1 cellular context compared by ENCODE assay signal in the genomic region with DNA sequence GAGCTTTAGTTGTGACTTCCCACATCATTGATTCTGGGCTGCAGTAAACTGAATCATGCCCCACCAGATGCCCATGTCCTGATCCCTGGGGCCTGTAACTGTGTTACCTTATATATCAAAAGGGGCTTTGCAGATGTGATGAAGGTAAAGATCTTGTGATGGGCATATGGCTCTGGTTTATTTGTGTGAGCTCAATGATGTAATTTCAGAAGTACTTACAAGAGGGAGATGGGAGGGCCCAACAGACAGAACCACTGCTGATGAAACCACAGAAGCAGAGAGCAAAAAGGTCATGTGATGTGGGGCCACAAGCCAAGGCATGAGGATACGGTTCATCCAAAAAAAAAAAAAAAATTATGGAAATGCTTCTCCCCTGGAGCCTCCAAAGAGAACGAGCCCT.
TF ChIP-seq lines count a peak whose summit lies in the region.

No MANE protein-coding gene starts in this region.

TF ChIP-seq in K562, 482 proteins besides CTCF, POLR2A, EP300 and RAD21 (continued from another document):
- TF ChIP-seq, protein P1, sequence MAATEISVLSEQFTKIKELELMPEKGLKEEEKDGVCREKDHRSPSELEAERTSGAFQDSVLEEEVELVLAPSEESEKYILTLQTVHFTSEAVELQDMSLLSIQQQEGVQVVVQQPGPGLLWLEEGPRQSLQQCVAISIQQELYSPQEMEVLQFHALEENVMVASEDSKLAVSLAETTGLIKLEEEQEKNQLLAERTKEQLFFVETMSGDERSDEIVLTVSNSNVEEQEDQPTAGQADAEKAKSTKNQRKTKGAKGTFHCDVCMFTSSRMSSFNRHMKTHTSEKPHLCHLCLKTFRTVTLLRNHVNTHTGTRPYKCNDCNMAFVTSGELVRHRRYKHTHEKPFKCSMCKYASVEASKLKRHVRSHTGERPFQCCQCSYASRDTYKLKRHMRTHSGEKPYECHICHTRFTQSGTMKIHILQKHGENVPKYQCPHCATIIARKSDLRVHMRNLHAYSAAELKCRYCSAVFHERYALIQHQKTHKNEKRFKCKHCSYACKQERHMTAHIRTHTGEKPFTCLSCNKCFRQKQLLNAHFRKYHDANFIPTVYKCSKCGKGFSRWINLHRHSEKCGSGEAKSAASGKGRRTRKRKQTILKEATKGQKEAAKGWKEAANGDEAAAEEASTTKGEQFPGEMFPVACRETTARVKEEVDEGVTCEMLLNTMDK (IDR thresholded peaks at IDR 0.05; ENCODE audit: borderline replicate concordance, insufficient read depth, low read depth, low read length, poor library complexity, severe bottlenecking) = no peak
- TF ChIP-seq, protein P2, sequence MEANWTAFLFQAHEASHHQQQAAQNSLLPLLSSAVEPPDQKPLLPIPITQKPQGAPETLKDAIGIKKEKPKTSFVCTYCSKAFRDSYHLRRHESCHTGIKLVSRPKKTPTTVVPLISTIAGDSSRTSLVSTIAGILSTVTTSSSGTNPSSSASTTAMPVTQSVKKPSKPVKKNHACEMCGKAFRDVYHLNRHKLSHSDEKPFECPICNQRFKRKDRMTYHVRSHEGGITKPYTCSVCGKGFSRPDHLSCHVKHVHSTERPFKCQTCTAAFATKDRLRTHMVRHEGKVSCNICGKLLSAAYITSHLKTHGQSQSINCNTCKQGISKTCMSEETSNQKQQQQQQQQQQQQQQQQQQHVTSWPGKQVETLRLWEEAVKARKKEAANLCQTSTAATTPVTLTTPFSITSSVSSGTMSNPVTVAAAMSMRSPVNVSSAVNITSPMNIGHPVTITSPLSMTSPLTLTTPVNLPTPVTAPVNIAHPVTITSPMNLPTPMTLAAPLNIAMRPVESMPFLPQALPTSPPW (CRISPR knock-in tag; IDR thresholded peaks at IDR 0.05) = no peak
- peak in 1 of 2 experiments; percentile 10; a peak in 1 of 4 replicates for TF ChIP-seq TRIM24 (IDR thresholded peaks at IDR 0.05)
- no peak for TF ChIP-seq IRF2 (CRISPR knock-in tag; IDR thresholded peaks at IDR 0.05)
- TF ChIP-seq, protein P3, sequence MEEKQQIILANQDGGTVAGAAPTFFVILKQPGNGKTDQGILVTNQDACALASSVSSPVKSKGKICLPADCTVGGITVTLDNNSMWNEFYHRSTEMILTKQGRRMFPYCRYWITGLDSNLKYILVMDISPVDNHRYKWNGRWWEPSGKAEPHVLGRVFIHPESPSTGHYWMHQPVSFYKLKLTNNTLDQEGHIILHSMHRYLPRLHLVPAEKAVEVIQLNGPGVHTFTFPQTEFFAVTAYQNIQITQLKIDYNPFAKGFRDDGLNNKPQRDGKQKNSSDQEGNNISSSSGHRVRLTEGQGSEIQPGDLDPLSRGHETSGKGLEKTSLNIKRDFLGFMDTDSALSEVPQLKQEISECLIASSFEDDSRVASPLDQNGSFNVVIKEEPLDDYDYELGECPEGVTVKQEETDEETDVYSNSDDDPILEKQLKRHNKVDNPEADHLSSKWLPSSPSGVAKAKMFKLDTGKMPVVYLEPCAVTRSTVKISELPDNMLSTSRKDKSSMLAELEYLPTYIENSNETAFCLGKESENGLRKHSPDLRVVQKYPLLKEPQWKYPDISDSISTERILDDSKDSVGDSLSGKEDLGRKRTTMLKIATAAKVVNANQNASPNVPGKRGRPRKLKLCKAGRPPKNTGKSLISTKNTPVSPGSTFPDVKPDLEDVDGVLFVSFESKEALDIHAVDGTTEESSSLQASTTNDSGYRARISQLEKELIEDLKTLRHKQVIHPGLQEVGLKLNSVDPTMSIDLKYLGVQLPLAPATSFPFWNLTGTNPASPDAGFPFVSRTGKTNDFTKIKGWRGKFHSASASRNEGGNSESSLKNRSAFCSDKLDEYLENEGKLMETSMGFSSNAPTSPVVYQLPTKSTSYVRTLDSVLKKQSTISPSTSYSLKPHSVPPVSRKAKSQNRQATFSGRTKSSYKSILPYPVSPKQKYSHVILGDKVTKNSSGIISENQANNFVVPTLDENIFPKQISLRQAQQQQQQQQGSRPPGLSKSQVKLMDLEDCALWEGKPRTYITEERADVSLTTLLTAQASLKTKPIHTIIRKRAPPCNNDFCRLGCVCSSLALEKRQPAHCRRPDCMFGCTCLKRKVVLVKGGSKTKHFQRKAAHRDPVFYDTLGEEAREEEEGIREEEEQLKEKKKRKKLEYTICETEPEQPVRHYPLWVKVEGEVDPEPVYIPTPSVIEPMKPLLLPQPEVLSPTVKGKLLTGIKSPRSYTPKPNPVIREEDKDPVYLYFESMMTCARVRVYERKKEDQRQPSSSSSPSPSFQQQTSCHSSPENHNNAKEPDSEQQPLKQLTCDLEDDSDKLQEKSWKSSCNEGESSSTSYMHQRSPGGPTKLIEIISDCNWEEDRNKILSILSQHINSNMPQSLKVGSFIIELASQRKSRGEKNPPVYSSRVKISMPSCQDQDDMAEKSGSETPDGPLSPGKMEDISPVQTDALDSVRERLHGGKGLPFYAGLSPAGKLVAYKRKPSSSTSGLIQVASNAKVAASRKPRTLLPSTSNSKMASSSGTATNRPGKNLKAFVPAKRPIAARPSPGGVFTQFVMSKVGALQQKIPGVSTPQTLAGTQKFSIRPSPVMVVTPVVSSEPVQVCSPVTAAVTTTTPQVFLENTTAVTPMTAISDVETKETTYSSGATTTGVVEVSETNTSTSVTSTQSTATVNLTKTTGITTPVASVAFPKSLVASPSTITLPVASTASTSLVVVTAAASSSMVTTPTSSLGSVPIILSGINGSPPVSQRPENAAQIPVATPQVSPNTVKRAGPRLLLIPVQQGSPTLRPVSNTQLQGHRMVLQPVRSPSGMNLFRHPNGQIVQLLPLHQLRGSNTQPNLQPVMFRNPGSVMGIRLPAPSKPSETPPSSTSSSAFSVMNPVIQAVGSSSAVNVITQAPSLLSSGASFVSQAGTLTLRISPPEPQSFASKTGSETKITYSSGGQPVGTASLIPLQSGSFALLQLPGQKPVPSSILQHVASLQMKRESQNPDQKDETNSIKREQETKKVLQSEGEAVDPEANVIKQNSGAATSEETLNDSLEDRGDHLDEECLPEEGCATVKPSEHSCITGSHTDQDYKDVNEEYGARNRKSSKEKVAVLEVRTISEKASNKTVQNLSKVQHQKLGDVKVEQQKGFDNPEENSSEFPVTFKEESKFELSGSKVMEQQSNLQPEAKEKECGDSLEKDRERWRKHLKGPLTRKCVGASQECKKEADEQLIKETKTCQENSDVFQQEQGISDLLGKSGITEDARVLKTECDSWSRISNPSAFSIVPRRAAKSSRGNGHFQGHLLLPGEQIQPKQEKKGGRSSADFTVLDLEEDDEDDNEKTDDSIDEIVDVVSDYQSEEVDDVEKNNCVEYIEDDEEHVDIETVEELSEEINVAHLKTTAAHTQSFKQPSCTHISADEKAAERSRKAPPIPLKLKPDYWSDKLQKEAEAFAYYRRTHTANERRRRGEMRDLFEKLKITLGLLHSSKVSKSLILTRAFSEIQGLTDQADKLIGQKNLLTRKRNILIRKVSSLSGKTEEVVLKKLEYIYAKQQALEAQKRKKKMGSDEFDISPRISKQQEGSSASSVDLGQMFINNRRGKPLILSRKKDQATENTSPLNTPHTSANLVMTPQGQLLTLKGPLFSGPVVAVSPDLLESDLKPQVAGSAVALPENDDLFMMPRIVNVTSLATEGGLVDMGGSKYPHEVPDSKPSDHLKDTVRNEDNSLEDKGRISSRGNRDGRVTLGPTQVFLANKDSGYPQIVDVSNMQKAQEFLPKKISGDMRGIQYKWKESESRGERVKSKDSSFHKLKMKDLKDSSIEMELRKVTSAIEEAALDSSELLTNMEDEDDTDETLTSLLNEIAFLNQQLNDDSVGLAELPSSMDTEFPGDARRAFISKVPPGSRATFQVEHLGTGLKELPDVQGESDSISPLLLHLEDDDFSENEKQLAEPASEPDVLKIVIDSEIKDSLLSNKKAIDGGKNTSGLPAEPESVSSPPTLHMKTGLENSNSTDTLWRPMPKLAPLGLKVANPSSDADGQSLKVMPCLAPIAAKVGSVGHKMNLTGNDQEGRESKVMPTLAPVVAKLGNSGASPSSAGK (IDR thresholded peaks at IDR 0.05) = 0 out of 2 replicates have a peak, but pooled peaks have one; percentile 9
- no peak for TF ChIP-seq CHD1 (IDR thresholded peaks at IDR 0.05; ENCODE audit: low read length)
- TF ChIP-seq, protein P4, sequence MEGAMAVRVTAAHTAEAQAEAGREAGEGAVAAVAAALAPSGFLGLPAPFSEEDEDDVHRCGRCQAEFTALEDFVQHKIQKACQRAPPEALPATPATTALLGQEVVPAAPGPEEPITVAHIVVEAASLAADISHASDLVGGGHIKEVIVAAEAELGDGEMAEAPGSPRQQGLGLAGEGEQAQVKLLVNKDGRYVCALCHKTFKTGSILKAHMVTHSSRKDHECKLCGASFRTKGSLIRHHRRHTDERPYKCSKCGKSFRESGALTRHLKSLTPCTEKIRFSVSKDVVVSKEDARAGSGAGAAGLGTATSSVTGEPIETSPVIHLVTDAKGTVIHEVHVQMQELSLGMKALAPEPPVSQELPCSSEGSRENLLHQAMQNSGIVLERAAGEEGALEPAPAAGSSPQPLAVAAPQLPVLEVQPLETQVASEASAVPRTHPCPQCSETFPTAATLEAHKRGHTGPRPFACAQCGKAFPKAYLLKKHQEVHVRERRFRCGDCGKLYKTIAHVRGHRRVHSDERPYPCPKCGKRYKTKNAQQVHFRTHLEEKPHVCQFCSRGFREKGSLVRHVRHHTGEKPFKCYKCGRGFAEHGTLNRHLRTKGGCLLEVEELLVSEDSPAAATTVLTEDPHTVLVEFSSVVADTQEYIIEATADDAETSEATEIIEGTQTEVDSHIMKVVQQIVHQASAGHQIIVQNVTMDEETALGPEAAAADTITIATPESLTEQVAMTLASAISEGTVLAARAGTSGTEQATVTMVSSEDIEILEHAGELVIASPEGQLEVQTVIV (CRISPR knock-in tag; IDR thresholded peaks at IDR 0.05; ENCODE audit: borderline replicate concordance) = no peak
- TF ChIP-seq, protein P5, sequence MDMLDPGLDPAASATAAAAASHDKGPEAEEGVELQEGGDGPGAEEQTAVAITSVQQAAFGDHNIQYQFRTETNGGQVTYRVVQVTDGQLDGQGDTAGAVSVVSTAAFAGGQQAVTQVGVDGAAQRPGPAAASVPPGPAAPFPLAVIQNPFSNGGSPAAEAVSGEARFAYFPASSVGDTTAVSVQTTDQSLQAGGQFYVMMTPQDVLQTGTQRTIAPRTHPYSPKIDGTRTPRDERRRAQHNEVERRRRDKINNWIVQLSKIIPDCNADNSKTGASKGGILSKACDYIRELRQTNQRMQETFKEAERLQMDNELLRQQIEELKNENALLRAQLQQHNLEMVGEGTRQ (CRISPR knock-in tag; IDR thresholded peaks at IDR 0.05) = peak; percentile 32
- TF ChIP-seq, protein P6, sequence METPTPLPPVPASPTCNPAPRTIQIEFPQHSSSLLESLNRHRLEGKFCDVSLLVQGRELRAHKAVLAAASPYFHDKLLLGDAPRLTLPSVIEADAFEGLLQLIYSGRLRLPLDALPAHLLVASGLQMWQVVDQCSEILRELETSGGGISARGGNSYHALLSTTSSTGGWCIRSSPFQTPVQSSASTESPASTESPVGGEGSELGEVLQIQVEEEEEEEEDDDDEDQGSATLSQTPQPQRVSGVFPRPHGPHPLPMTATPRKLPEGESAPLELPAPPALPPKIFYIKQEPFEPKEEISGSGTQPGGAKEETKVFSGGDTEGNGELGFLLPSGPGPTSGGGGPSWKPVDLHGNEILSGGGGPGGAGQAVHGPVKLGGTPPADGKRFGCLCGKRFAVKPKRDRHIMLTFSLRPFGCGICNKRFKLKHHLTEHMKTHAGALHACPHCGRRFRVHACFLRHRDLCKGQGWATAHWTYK (CRISPR knock-in tag; IDR thresholded peaks at IDR 0.05) = no peak
- no peak for TF ChIP-seq EP400 (IDR thresholded peaks at IDR 0.05)
- TF ChIP-seq ZNF408 (CRISPR knock-in tag; IDR thresholded peaks at IDR 0.05; ENCODE audit: low read depth) = no peak
